Comparison of ENCODE assay signal across 13 cellular contexts in genomic region chr16:47978491-47979490, GRCh38.
"Had no signal": no experiment of that assay in that cellular context is flagged by ENCODE, and none has a peak within 500 bp of the region (broad histone marks: within the 10 kb centered on the region; RNA-seq: fewer than 3 reads in every experiment).

No MANE protein-coding gene starts in this region.

- H3K4me1 Mint-ChIP-seq: activated naive CD8-positive, alpha-beta T cell treated with anti-CD3 and anti-CD28 coated beads, Interleukin-2, amount 50 U/mL, for 24 hours; nephron had no signal

- H3K9me3 ChIP-seq: ascending aorta, thoracic aorta had no signal

- H3K27me3 Mint-ChIP-seq: activated naive CD8-positive, alpha-beta T cell treated with anti-CD3 and anti-CD28 coated beads, Interleukin-2, amount 50 U/mL, for 24 hours had no signal

- DNase-seq: activated CD4-positive, alpha-beta T cell treated with anti-CD3 and anti-CD28 coated beads for 48 hours; activated naive CD4-positive, alpha-beta T cell treated with Interleukin-2 at 50 U/mL for 16 hours; activated naive CD8-positive, alpha-beta T cell treated with anti-CD3 and anti-CD28 coated beads, Interleukin-2, amount 50 U/mL, for 24 hours; stimulated activated CD4-positive, alpha-beta T cell treated with anti-CD3 and anti-CD28 coated beads, Interleukin-4, amount 100 ng/mL, for 24 hours had no signal

- H3K4me3 Mint-ChIP-seq: activated naive CD8-positive, alpha-beta T cell treated with anti-CD3 and anti-CD28 coated beads, Interleukin-2, amount 50 U/mL, for 24 hours; nephron; stimulated activated naive CD8-positive, alpha-beta T cell treated with anti-CD3 and anti-CD28 coated beads, Interleukin-15, Interleukin-2, amounts not matched to agents 100 ng/mL and 50 ng/mL, for 24 hours; WTC11 had no signal

- H3K27me3 ChIP-seq: ascending aorta, cardiac muscle cell had no signal

- H3K4me3 ChIP-seq: ascending aorta, cardiac muscle cell, thoracic aorta had no signal

- H3K9me3 Mint-ChIP-seq: nephron; stimulated activated naive CD8-positive, alpha-beta T cell treated with anti-CD3 and anti-CD28 coated beads, Interleukin-15, Interleukin-2, amounts not matched to agents 100 ng/mL and 50 ng/mL, for 24 hours; WTC11 had no signal

- H3K36me3 Mint-ChIP-seq: WTC11 had no signal

- H3K27ac ChIP-seq: ascending aorta, cardiac muscle cell, thoracic aorta had no signal

- H3K36me3 ChIP-seq: ascending aorta, cardiac muscle cell, thoracic aorta had no signal

- H3K4me1 ChIP-seq: ascending aorta had no signal

- H3K27ac Mint-ChIP-seq: activated naive CD8-positive, alpha-beta T cell treated with anti-CD3 and anti-CD28 coated beads, Interleukin-2, amount 50 U/mL, for 24 hours; nephron; stimulated activated naive CD8-positive, alpha-beta T cell treated with anti-CD3 and anti-CD28 coated beads, Interleukin-15, Interleukin-2, amounts not matched to agents 100 ng/mL and 50 ng/mL, for 24 hours; WTC11 had no signal

- ATAC-seq: activated naive CD8-positive, alpha-beta T cell treated with anti-CD3 and anti-CD28 coated beads, Interleukin-2, amount 50 U/mL, for 24 hours; left lobe of liver; WTC11 had no signal

- FAIRE-seq: endothelial cell of umbilical vein, urothelium cell line had no signal
